Comparison of ENCODE assay signal across 1 cellular context in the genomic region with DNA sequence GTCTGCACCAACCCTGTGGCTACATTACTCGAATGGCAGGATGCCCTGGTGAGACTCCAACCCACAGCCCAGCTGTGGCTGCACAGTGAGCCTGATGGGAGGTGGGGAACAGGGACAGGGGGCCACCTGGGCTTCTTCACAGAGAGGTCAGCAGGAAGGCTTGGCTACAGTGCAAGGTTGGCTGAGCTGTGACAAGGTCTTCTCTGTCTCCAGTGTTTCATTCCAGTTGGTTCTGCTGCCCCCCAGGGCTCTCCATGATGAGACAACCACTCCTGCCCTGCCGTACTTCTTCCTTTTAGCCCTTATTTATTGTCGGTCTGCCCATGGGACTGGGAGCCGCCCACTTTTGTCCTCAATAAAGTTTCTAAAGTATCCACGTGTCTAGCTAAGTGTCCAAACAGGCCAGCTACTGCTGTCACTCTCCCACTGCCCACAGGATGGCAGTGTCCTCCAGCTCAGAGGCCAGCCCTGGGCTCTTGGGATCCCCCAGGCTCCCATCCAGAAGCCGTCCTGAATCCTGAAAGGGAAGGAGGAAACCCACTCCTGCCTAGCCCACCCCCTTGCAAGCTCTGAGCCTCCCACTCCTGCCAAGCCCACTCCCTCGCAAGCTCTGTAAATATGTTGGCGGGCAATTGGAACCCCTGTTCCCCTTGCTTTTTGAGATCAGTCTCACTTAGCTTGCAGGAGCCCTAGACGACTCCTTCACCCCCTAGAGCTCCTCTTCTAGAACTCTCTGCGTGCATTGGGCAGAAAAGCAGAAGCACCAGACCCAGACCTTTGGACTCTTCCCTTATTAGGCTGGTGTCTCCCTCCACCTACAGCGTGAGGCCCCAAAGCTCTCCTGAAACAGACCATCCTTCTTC.
TF ChIP-seq lines count a peak whose summit lies in the region.

No MANE protein-coding gene starts in this region.

TF ChIP-seq in HepG2, 621 proteins besides CTCF, POLR2A, EP300 and RAD21 (continues in another document):
- TF ChIP-seq FOXP4 (CRISPR knock-in tag; IDR thresholded peaks at IDR 0.05) (no peak), ZNF235 (CRISPR knock-in tag; IDR thresholded peaks at IDR 0.05; ENCODE audit: borderline replicate concordance) (0 out of 2 replicates have a peak, but pooled peaks have one; percentile 46), SAP130 (CRISPR knock-in tag; IDR thresholded peaks at IDR 0.05; ENCODE audit: low read depth) (peak; percentile 33; the same call in 1 of the 2 replicates), XRCC5 (optimal IDR thresholded peaks at IDR 0.05; ENCODE audit: low read length) (peak; percentile 69), TGIF2 (CRISPR knock-in tag; IDR thresholded peaks at IDR 0.05) (peak; percentile 40; the same call in 1 of the 2 replicates), RBM39 (IDR thresholded peaks at IDR 0.05; ENCODE audit: low read depth, low read length, poor library complexity, severe bottlenecking) (peak; percentile 64), FOXO1 (CRISPR knock-in tag; IDR thresholded peaks at IDR 0.05) (peak; percentile 37; the same call in 1 of the 2 replicates), ZNF772 (CRISPR knock-in tag; IDR thresholded peaks at IDR 0.05) (0 out of 2 replicates have a peak, but pooled peaks have one; percentile 15), ZNF207 (IDR thresholded peaks at IDR 0.05; ENCODE audit: borderline replicate concordance) (no peak), ZNF687 (CRISPR knock-in tag; IDR thresholded peaks at IDR 0.05) (peak; percentile 37), ZNF124 (CRISPR knock-in tag; IDR thresholded peaks at IDR 0.05) (no peak), SRF (IDR thresholded peaks at IDR 0.05; ENCODE audit: low read depth, low read length) (peak; percentile 84), MAZ (IDR thresholded peaks at IDR 0.05; ENCODE audit: borderline replicate concordance, low read depth, low read length) (no peak), MAZ (CRISPR knock-in tag; IDR thresholded peaks at IDR 0.05; ENCODE audit: low read depth) (peak; percentile 60; the same call in 1 of the 2 replicates), STAG1 (CRISPR knock-in tag; IDR thresholded peaks at IDR 0.05) (peak; percentile 81), TBX3 (IDR thresholded peaks at IDR 0.05; ENCODE audit: borderline replicate concordance) (no peak), SMC3 (IDR thresholded peaks at IDR 0.05; ENCODE audit: low read length) (peak; percentile 59), HMGXB4 (CRISPR knock-in tag; IDR thresholded peaks at IDR 0.05; ENCODE audit: borderline replicate concordance in 1 of 2, low read depth in 1 of 2) (0 out of 4 replicates have a peak, but pooled peaks of 1 of the 2 experiments have one; percentile 30), ZNF33B (CRISPR knock-in tag; IDR thresholded peaks at IDR 0.05) (no peak), ERF (CRISPR knock-in tag; IDR thresholded peaks at IDR 0.05) (no peak), GATAD2A (CRISPR knock-in tag; IDR thresholded peaks at IDR 0.05) (0 out of 2 replicates have a peak, but pooled peaks have one; percentile 19), ZNF746 (CRISPR knock-in tag; IDR thresholded peaks at IDR 0.05) (no peak), GFI1 (CRISPR knock-in tag; IDR thresholded peaks at IDR 0.05; ENCODE audit: borderline replicate concordance) (no peak)
- TF ChIP-seq, protein P1, sequence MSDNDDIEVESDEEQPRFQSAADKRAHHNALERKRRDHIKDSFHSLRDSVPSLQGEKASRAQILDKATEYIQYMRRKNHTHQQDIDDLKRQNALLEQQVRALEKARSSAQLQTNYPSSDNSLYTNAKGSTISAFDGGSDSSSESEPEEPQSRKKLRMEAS (IDR thresholded peaks at IDR 0.05): peak; percentile 52
- TF ChIP-seq, protein P2, sequence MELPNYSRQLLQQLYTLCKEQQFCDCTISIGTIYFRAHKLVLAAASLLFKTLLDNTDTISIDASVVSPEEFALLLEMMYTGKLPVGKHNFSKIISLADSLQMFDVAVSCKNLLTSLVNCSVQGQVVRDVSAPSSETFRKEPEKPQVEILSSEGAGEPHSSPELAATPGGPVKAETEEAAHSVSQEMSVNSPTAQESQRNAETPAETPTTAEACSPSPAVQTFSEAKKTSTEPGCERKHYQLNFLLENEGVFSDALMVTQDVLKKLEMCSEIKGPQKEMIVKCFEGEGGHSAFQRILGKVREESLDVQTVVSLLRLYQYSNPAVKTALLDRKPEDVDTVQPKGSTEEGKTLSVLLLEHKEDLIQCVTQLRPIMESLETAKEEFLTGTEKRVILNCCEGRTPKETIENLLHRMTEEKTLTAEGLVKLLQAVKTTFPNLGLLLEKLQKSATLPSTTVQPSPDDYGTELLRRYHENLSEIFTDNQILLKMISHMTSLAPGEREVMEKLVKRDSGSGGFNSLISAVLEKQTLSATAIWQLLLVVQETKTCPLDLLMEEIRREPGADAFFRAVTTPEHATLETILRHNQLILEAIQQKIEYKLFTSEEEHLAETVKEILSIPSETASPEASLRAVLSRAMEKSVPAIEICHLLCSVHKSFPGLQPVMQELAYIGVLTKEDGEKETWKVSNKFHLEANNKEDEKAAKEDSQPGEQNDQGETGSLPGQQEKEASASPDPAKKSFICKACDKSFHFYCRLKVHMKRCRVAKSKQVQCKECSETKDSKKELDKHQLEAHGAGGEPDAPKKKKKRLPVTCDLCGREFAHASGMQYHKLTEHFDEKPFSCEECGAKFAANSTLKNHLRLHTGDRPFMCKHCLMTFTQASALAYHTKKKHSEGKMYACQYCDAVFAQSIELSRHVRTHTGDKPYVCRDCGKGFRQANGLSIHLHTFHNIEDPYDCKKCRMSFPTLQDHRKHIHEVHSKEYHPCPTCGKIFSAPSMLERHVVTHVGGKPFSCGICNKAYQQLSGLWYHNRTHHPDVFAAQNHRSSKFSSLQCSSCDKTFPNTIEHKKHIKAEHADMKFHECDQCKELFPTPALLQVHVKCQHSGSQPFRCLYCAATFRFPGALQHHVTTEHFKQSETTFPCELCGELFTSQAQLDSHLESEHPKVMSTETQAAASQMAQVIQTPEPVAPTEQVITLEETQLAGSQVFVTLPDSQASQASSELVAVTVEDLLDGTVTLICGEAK (IDR thresholded peaks at IDR 0.05): peak; percentile 54
- TF ChIP-seq, protein P2 (CRISPR knock-in tag; IDR thresholded peaks at IDR 0.05): peak; percentile 97
- TF ChIP-seq, protein P3, sequence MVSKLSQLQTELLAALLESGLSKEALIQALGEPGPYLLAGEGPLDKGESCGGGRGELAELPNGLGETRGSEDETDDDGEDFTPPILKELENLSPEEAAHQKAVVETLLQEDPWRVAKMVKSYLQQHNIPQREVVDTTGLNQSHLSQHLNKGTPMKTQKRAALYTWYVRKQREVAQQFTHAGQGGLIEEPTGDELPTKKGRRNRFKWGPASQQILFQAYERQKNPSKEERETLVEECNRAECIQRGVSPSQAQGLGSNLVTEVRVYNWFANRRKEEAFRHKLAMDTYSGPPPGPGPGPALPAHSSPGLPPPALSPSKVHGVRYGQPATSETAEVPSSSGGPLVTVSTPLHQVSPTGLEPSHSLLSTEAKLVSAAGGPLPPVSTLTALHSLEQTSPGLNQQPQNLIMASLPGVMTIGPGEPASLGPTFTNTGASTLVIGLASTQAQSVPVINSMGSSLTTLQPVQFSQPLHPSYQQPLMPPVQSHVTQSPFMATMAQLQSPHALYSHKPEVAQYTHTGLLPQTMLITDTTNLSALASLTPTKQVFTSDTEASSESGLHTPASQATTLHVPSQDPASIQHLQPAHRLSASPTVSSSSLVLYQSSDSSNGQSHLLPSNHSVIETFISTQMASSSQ (IDR thresholded peaks at IDR 0.05; ENCODE audit: low read depth): 0 out of 2 replicates have a peak, but pooled peaks have one; percentile 21
- TF ChIP-seq, protein P3 (CRISPR knock-in tag; IDR thresholded peaks at IDR 0.05; ENCODE audit: borderline replicate concordance): no peak
